Comparison of ENCODE assay signal across 14 cellular contexts in the genomic region with DNA sequence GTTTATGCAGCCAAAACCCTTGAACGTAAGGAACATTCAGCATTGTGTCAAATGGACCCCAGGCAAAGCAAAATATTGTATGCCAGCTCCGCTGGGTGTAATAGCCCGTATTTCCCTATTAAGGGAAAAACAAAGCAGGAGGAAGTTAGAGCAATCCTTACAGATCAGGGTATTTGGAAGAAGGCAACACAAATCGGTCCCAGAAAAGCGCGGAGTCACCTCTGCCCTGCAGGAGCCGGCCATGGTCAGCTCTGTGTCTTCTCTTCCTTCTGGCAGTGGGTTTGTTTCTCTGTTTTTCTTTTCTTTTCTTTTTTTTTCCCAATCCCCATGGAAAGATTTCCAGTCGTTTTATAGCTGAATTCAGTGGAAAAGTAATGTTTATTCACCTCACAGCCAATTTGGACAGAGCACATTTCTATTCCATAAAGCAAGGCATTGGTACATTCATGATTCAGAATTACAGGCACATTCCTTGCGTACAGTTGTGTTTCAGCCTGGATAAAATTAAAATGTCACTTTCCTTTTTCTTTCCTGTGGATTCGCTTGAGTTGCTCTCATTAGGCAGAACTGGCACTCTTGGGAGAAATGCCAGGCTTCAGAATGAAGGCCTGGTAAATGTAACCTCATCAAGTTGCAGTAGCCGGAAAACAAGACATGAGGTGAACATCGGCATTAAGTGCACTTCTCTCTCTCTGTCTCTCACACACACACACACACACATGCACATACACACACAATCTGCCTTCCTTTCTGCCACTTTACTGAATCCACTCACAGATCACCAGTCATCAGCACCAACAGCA.
A peak's percentile ranks its signal among the peaks of the same experiment; 100 is the strongest.
DNase-seq lines count a peak whose midpoint lies in the region; ATAC-seq and TF ChIP-seq lines count a peak whose summit lies in the region.
"Had no signal": no experiment of that assay in that cellular context is flagged by ENCODE, and none has a peak within 500 bp of the region (broad histone marks: within the 10 kb centered on the region; RNA-seq: fewer than 3 reads in every experiment).

No MANE protein-coding gene starts in this region.

- H3K23ac ChIP-seq in H9 (ENCODE audit: insufficient read length, low read depth, low read length) = no peak overlapping the region

- no peak overlapping the region for H3K27ac Mint-ChIP-seq in CD8-positive, alpha-beta T cell
- no peak overlapping the region for H3K27ac Mint-ChIP-seq in H9

- no peak overlapping the region for H2BK120ac ChIP-seq in H9 (ENCODE audit: low read depth, low read length, poor library complexity, severe bottlenecking)

- H3K23me2 ChIP-seq in H9 (ENCODE audit: insufficient read length, low read depth, low read length, poor library complexity, severe bottlenecking) = peaks cover 2% of the 10 kb centered on the region

- no peak overlapping the region for H3K27ac ChIP-seq in GM23248
- peak overlapping the region; percentile 78 for H3K27ac ChIP-seq in VCaP
- peak overlapping the region; percentile 47 for H3K27ac ChIP-seq in subcutaneous abdominal adipose tissue (ENCODE audit: low read depth, low read length)
- no peak overlapping the region for H3K27ac ChIP-seq in CD8-positive, alpha-beta T cell (ENCODE audit: low read depth, low read length)
- H3K27ac ChIP-seq in H9 (ENCODE audit: insufficient read length, low read depth, low read length) = no peak overlapping the region
- H3K27ac ChIP-seq: uterus had no signal

- H2AK5ac ChIP-seq in H9 (ENCODE audit: insufficient read length, low read length) = no peak overlapping the region

- no peak overlapping the region for H2BK15ac ChIP-seq in H9 (ENCODE audit: low read depth, low read length)

- no peaks in the 10 kb centered on the region for H3K9me2 ChIP-seq in GM23248 (ENCODE audit: insufficient read depth)

- H3K36me3 ChIP-seq in GM23248 (ENCODE audit: low read depth) = no peaks in the 10 kb centered on the region
- H3K36me3 ChIP-seq in subcutaneous abdominal adipose tissue (ENCODE audit: control insufficient read depth in 5 of 5, insufficient read depth in 5 of 5, low read length in 5 of 5) = peaks cover 0 to 3% (median 0%) of the 10 kb centered on the region in 5 donors
- no peaks in the 10 kb centered on the region for H3K36me3 ChIP-seq in CD8-positive, alpha-beta T cell (ENCODE audit: insufficient read depth, low read length)
- H3K36me3 ChIP-seq: uterus had no signal

- no peak for TF ChIP-seq CTCF in VCaP (conservative IDR thresholded peaks at IDR 0.05)
- no peak for TF ChIP-seq CTCF in CD8-positive, alpha-beta T cell (IDR thresholded peaks at IDR 0.05)
- TF ChIP-seq CTCF in H9 (conservative IDR thresholded peaks at IDR 0.05) = no peak

- no peaks in the 10 kb centered on the region for H3K27me3 ChIP-seq in GM23248 (replicated peaks; ENCODE audit: insufficient read depth)
- H3K27me3 ChIP-seq in subcutaneous abdominal adipose tissue (ENCODE audit: control insufficient read depth in 5 of 5, insufficient read depth in 4 of 5, low read length in 5 of 5) = no peaks in the 10 kb centered on the region
- no peaks in the 10 kb centered on the region for H3K27me3 ChIP-seq in CD8-positive, alpha-beta T cell (ENCODE audit: insufficient read depth, low read length)
- H3K27me3 ChIP-seq in H9 (ENCODE audit: insufficient read depth, low read length) = no peaks in the 10 kb centered on the region
- H3K27me3 ChIP-seq: uterus had no signal

- no peak overlapping the region for H4K5ac ChIP-seq in H9 (ENCODE audit: insufficient read length, low read depth, low read length)

- H3K4me3 ChIP-seq in GM23248 (no peak overlapping the region), subcutaneous abdominal adipose tissue (ENCODE audit: low read depth in 1 of 5, low read length in 5 of 5) (peak overlapping the region in 3 of 5 donors; percentile 7 to 17 (median 14))
- H3K4me3 ChIP-seq in CD8-positive, alpha-beta T cell (ENCODE audit: low read depth, low read length) = no peak overlapping the region
- H3K4me3 ChIP-seq: uterus had no signal

- no peaks in the 10 kb centered on the region for H3K36me3 Mint-ChIP-seq in CD8-positive, alpha-beta T cell
- H3K36me3 Mint-ChIP-seq in H9 (ENCODE audit: insufficient read depth in 1 of 3, low read depth in 3 of 3) = peaks cover 5 to 8% (median 6%) of the 10 kb centered on the region in 3 experiments; a peak in 5 of 7 replicates

- no peak overlapping the region for H3K56ac ChIP-seq in H9 (ENCODE audit: insufficient read length, low read depth, low read length)

- H4K91ac ChIP-seq in H9 (ENCODE audit: insufficient read length, low read depth, low read length) = no peak overlapping the region

- no peaks in the 10 kb centered on the region for H3K27me3 Mint-ChIP-seq in CD8-positive, alpha-beta T cell (ENCODE audit: low read depth)
- no peaks in the 10 kb centered on the region; the same call in 1 of the 2 replicates for H3K27me3 Mint-ChIP-seq in H9 (ENCODE audit: low read depth)

- no peak overlapping the region for H2BK20ac ChIP-seq in H9 (ENCODE audit: low read depth, low read length, poor library complexity, severe bottlenecking)

- H3K9me3 Mint-ChIP-seq in CD8-positive, alpha-beta T cell = peaks cover 2% of the 10 kb centered on the region
- H3K9me3 Mint-ChIP-seq in H9 = peaks cover 3 to 5% of the 10 kb centered on the region in 2 experiments; a peak in 3 of 5 replicates

- H2BK5ac ChIP-seq in H9 (ENCODE audit: insufficient read length, low read length) = no peak overlapping the region

- no peak for ATAC-seq in CD8-positive, alpha-beta T cell
- ATAC-seq in HG03571 (IDR thresholded peaks at IDR 0.05; ENCODE audit: unreplicated experiment) = no peak
- ATAC-seq: HCT116, left colon had no signal

- no peak overlapping the region for H3K18ac ChIP-seq in H9 (ENCODE audit: insufficient read length, low read depth, low read length)

- H3K14ac ChIP-seq in H9 (ENCODE audit: insufficient read depth, low read length) = no peak overlapping the region

- in situ Hi-C loops in GM23248 (cut with MboI) = no loop called here

- 44 to 52% methylated on average over 12 of the region's 12 CpGs for WGBS in GM23248 (ENCODE audit: low coverage in 1 of 2, low lambda C conversion rate in 2 of 2, missing lambda C conversion rate in 2 of 2), 2 experiments
- no CpG with 5 or more reads among the region's 12 CpGs for WGBS in H9 (ENCODE audit: extremely low coverage, insufficient read length, low lambda C conversion rate)

- H3K4ac ChIP-seq in H9 (ENCODE audit: low read depth, low read length) = no peak overlapping the region

- no peaks in the 10 kb centered on the region for H3K4me1 Mint-ChIP-seq in CD8-positive, alpha-beta T cell (ENCODE audit: low read depth)
- peaks cover 18 to 19% of the 10 kb centered on the region in 2 experiments for H3K4me1 Mint-ChIP-seq in H9

- H3K4me3 Mint-ChIP-seq in CD8-positive, alpha-beta T cell = no peak overlapping the region
- H3K4me3 Mint-ChIP-seq in H9 = no peak overlapping the region

- H3K9ac ChIP-seq in GM23248 (no peak overlapping the region), subcutaneous abdominal adipose tissue (ENCODE audit: low read length in 5 of 5) (no peak overlapping the region), H9 (ENCODE audit: extremely low read depth, insufficient read length, low read length) (no peak overlapping the region)

- H3K79me1 ChIP-seq in H9 (ENCODE audit: insufficient read depth, low read depth, low read length, poor library complexity, severe bottlenecking) = no peaks in the 10 kb centered on the region

- no peak overlapping the region for H4K8ac ChIP-seq in H9 (replicated peaks; ENCODE audit: insufficient read length, low read depth, low read length)

- H2AFZ ChIP-seq in GM23248 (no peak overlapping the region), H9 (ENCODE audit: low read length) (no peak overlapping the region)

- no peaks in the 10 kb centered on the region for H4K20me1 ChIP-seq in GM23248 (ENCODE audit: insufficient read depth)
- H4K20me1 ChIP-seq in H9 (ENCODE audit: control insufficient read depth, insufficient read depth, insufficient read length) = no peaks in the 10 kb centered on the region

- POLR2A ChIA-PET in CD8-positive, alpha-beta T cell (lab: Charles Lee) = no interaction called here

- no peaks in the 10 kb centered on the region for H3K9me3 ChIP-seq in GM23248 (ENCODE audit: low read depth)
- peaks cover 0 to 4% (median 0%) of the 10 kb centered on the region in 5 donors for H3K9me3 ChIP-seq in subcutaneous abdominal adipose tissue (ENCODE audit: control insufficient read depth in 5 of 5, low read length in 5 of 5)
- no peaks in the 10 kb centered on the region for H3K9me3 ChIP-seq in CD8-positive, alpha-beta T cell (ENCODE audit: low read length)
- no peaks in the 10 kb centered on the region for H3K9me3 ChIP-seq in H9 (ENCODE audit: control insufficient read depth, low read depth, low read length)
- H3K9me3 ChIP-seq: uterus had no signal

- H3T11ph ChIP-seq in H9 (ENCODE audit: low read length) = no peak overlapping the region

- no peaks in the 10 kb centered on the region; the same call in 1 of the 2 replicates for H3F3A ChIP-seq in GM23248 (ENCODE audit: insufficient read depth)

- no peaks in the 10 kb centered on the region for H3K79me2 ChIP-seq in GM23248 (ENCODE audit: insufficient read depth)
- H3K79me2 ChIP-seq in H9 (ENCODE audit: insufficient read depth, low read length) = no peaks in the 10 kb centered on the region

- DNase-seq in GM23248 (peak; percentile 37), glomerular visceral epithelial cell (ENCODE audit: extremely low spot score) (peak; percentile 83), H9 (no peak)
- DNase-seq in CD8-positive, alpha-beta T cell = no peak
- DNase-seq: activated effector memory CD4-positive, alpha-beta T cell treated with anti-CD3 and anti-CD28 coated beads, Interleukin-2, amount 50 U/mL, for 16 hours; effector memory CD4-positive, alpha-beta T cell; head of caudate nucleus; left colon; stimulated activated CD4-positive, alpha-beta T cell treated with anti-CD3 and anti-CD28 coated beads, Interleukin-4, amount 100 ng/mL, for 1 hour; uterus had no signal

- H3K4me1 ChIP-seq in GM23248 (ENCODE audit: insufficient read depth) = peaks cover 12% of the 10 kb centered on the region
- H3K4me1 ChIP-seq in subcutaneous abdominal adipose tissue (ENCODE audit: control insufficient read depth in 5 of 5, insufficient read depth in 5 of 5, low read length in 5 of 5) = peaks cover 0 to 13% (median 10%) of the 10 kb centered on the region in 5 donors
- H3K4me1 ChIP-seq in CD8-positive, alpha-beta T cell (ENCODE audit: insufficient read depth, low read length) = no peaks in the 10 kb centered on the region
- peaks cover 6% of the 10 kb centered on the region; the same call in 1 of the 2 replicates for H3K4me1 ChIP-seq in H9 (ENCODE audit: insufficient read depth, low read length)

- CTCF ChIA-PET in CD8-positive, alpha-beta T cell (lab: Charles Lee) = no interaction called here

- intact Hi-C loops in CD8-positive, alpha-beta T cell (cut with DNase I, micrococcal nuclease) = no loop called here

- peak overlapping the region; percentile 56 for H3K4me2 ChIP-seq in GM23248 (ENCODE audit: unreplicated experiment)
- H3K4me2 ChIP-seq in H9 (ENCODE audit: insufficient read depth, insufficient read length, low read length) = no peak overlapping the region

- no peak overlapping the region for H2BK12ac ChIP-seq in H9 (ENCODE audit: insufficient read length, low read depth, low read length)

Comparison
In these comparisons a context has a peak if more than half of its experiments do, and no peak if none do; other contexts are left out.
1. DNase-seq: peak in GM23248 (single experiment) and glomerular visceral epithelial cell (single experiment); none in CD8-positive, alpha-beta T cell (0 of 7) and H9 (single experiment).
2. H3K27ac ChIP-seq: peak in VCaP (single experiment) and subcutaneous abdominal adipose tissue (single experiment); none in GM23248 (single experiment), CD8-positive, alpha-beta T cell (single experiment) and H9 (single experiment).
3. H3K4me3 ChIP-seq: peak in subcutaneous abdominal adipose tissue (3 of 5); none in GM23248 (single experiment) and CD8-positive, alpha-beta T cell (single experiment).